21 cellular contexts compared by ENCODE assay signal in the genomic region with DNA sequence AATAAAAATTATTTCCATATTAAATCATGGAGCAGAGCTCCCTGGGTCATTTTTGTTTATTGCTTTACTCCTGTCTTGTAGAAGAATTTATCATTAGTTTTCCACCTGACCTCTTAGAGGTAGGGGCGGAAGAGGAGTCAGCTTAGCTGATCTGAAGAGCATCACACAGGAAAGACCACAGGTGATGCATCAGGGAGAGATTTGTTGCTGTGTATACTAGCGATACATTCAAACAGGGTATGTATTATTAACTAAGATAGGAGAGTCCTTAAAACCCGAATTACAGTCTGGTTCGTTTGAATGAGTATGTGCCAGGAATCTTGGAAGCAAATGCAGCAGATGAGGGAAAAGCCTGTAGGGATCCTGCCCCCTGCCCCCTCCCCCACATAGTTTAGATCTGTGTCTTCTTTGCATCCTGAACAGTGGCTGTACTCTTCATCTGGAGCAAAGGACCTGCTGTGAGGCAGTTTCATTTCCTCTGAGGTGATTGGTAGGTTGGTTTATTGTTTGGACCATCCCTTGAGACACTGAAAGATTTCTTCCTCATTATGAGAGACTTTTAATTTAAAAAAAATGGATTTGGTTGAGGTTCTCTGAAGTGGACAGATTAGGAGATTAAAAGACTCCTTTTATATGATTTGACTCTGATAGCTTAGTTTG.
DNase-seq lines count a peak whose midpoint lies in the region; ATAC-seq and TF ChIP-seq lines count a peak whose summit lies in the region.
"Had no signal": no experiment of that assay in that cellular context is flagged by ENCODE, and none has a peak within 500 bp of the region (broad histone marks: within the 10 kb centered on the region; RNA-seq: fewer than 3 reads in every experiment).

No MANE protein-coding gene starts in this region.

- TF ChIP-seq CTCF in neural progenitor cell (IDR thresholded peaks at IDR 0.05) (no peak), left lung (IDR thresholded peaks at IDR 0.05) (no peak)

- H3K79me2 ChIP-seq in neural progenitor cell (ENCODE audit: low read depth), result peaks cover 16% of the 10 kb centered on the region

- no peak overlapping the region for H3K4me3 ChIP-seq in H7 (ENCODE audit: insufficient read depth, low read depth, low read length)
- H3K4me3 ChIP-seq in neural progenitor cell, result no peak overlapping the region
- H3K4me3 ChIP-seq in left lung, result no peak overlapping the region
- H3K4me3 ChIP-seq: gastrocnemius medialis, pancreas, tibial nerve had no signal

- DNase-seq in H7 (no peak), neural progenitor cell (ENCODE audit: low spot score) (no peak), left lung (no peak)
- DNase-seq: activated CD8-positive, alpha-beta memory T cell treated with anti-CD3 and anti-CD28 coated beads, Interleukin-2, amount 50 U/mL, for 4 hours; activated naive CD4-positive, alpha-beta T cell; cortex of kidney; DMS79; gastrocnemius medialis; left ventricle myocardium superior; NCI-H774; pancreas; small intestine; T-helper 2 cell had no signal

- H3K27ac Mint-ChIP-seq in activated T-helper 17 cell treated with anti-CD3 and anti-CD28 coated beads, Interleukin-2, amount 50 U/mL, for 72 hours, result peak overlapping the region; percentile 19
- no peak overlapping the region for H3K27ac Mint-ChIP-seq in neural progenitor cell
- H3K27ac Mint-ChIP-seq: stimulated activated effector memory CD8-positive, alpha-beta T cell treated with anti-CD3 and anti-CD28 coated beads, Interleukin-12 subunit alpha, Interleukin-12 subunit beta, amount 100 ng/mL, for 72 hours had no signal

- ATAC-seq in GM18499 (IDR thresholded peaks at IDR 0.05; ENCODE audit: insufficient read depth, unreplicated experiment), result peak; percentile 66
- peak; percentile 64 for ATAC-seq in GM19438 (IDR thresholded peaks at IDR 0.05; ENCODE audit: low read depth, unreplicated experiment)
- ATAC-seq in HG03103 (IDR thresholded peaks at IDR 0.05; ENCODE audit: low read depth, unreplicated experiment), result peak; percentile 68
- no peak for ATAC-seq in activated T-helper 17 cell treated with anti-CD3 and anti-CD28 coated beads, Interleukin-2, amount 50 U/mL, for 72 hours (replicated peaks)
- ATAC-seq in left lung, result no peak
- no peak for ATAC-seq in HG02798 (IDR thresholded peaks at IDR 0.05; ENCODE audit: poor library complexity, unreplicated experiment)
- ATAC-seq: gastrocnemius medialis; left ventricle myocardium superior; pancreas; stimulated activated effector memory CD8-positive, alpha-beta T cell treated with anti-CD3 and anti-CD28 coated beads, Interleukin-12 subunit alpha, Interleukin-12 subunit beta, amount 100 ng/mL, for 72 hours had no signal

- no peak overlapping the region for H3K9ac ChIP-seq in neural progenitor cell

- no peak overlapping the region for H3K4me2 ChIP-seq in neural progenitor cell

- H3K9me3 Mint-ChIP-seq in activated T-helper 17 cell treated with anti-CD3 and anti-CD28 coated beads, Interleukin-2, amount 50 U/mL, for 72 hours, result no peaks in the 10 kb centered on the region
- H3K9me3 Mint-ChIP-seq in neural progenitor cell, result no peaks in the 10 kb centered on the region
- H3K9me3 Mint-ChIP-seq: stimulated activated effector memory CD8-positive, alpha-beta T cell treated with anti-CD3 and anti-CD28 coated beads, Interleukin-12 subunit alpha, Interleukin-12 subunit beta, amount 100 ng/mL, for 72 hours had no signal

- H3K4me1 ChIP-seq in neural progenitor cell (peaks cover 11% of the 10 kb centered on the region), left lung (peaks cover 0 to 12% of the 10 kb centered on the region in 2 donors)

- peaks cover 29% of the 10 kb centered on the region for H3K36me3 Mint-ChIP-seq in activated T-helper 17 cell treated with anti-CD3 and anti-CD28 coated beads, Interleukin-2, amount 50 U/mL, for 72 hours (ENCODE audit: low read depth)
- peaks cover 2% of the 10 kb centered on the region for H3K36me3 Mint-ChIP-seq in neural progenitor cell

- H3F3A ChIP-seq in neural progenitor cell (ENCODE audit: low read depth), result no peaks in the 10 kb centered on the region

- intact Hi-C loops in left lung (cut with DNase I), result no loop called here

- H2AFZ ChIP-seq in neural progenitor cell (replicated peaks), result no peak overlapping the region

- H3K27ac ChIP-seq in neural progenitor cell, result no peak overlapping the region
- no peak overlapping the region for H3K27ac ChIP-seq in left lung
- H3K27ac ChIP-seq: epithelial cell of prostate, gastrocnemius medialis, pancreas, tibial nerve had no signal

- H3K36me3 ChIP-seq in H7 (replicated peaks; ENCODE audit: control insufficient read depth, insufficient read depth, low read length) (no peaks in the 10 kb centered on the region), neural progenitor cell (no peaks in the 10 kb centered on the region), left lung (no peaks in the 10 kb centered on the region)
- H3K36me3 ChIP-seq: gastrocnemius medialis, pancreas, tibial nerve had no signal

- no peak overlapping the region for H3K4me3 Mint-ChIP-seq in activated T-helper 17 cell treated with anti-CD3 and anti-CD28 coated beads, Interleukin-2, amount 50 U/mL, for 72 hours
- H3K4me3 Mint-ChIP-seq in neural progenitor cell, result no peak overlapping the region
- H3K4me3 Mint-ChIP-seq: stimulated activated effector memory CD8-positive, alpha-beta T cell treated with anti-CD3 and anti-CD28 coated beads, Interleukin-12 subunit alpha, Interleukin-12 subunit beta, amount 100 ng/mL, for 72 hours had no signal

- peaks cover 4% of the 10 kb centered on the region for H4K20me1 ChIP-seq in neural progenitor cell (ENCODE audit: low read depth)

- H3K27me3 ChIP-seq in H7 (ENCODE audit: control insufficient read depth, insufficient read depth, low read length) (no peaks in the 10 kb centered on the region), neural progenitor cell (no peaks in the 10 kb centered on the region), left lung (no peaks in the 10 kb centered on the region)
- H3K27me3 ChIP-seq: gastrocnemius medialis, pancreas, tibial nerve had no signal

- peaks cover 11% of the 10 kb centered on the region for H3K4me1 Mint-ChIP-seq in activated T-helper 17 cell treated with anti-CD3 and anti-CD28 coated beads, Interleukin-2, amount 50 U/mL, for 72 hours
- H3K4me1 Mint-ChIP-seq in neural progenitor cell, result peaks cover 23% of the 10 kb centered on the region

- H3K9me3 ChIP-seq in neural progenitor cell (ENCODE audit: low read depth) (no peaks in the 10 kb centered on the region), left lung (no peaks in the 10 kb centered on the region)
- H3K9me3 ChIP-seq: gastrocnemius medialis, pancreas, tibial nerve had no signal

- H3K27me3 Mint-ChIP-seq in activated T-helper 17 cell treated with anti-CD3 and anti-CD28 coated beads, Interleukin-2, amount 50 U/mL, for 72 hours, result no peaks in the 10 kb centered on the region
- no peaks in the 10 kb centered on the region for H3K27me3 Mint-ChIP-seq in neural progenitor cell (ENCODE audit: insufficient read depth, low read depth)

Comparison
In these comparisons a context has a peak if more than half of its experiments do, and no peak if none do; other contexts are left out.
1. ATAC-seq: peak in GM18499 (single experiment), GM19438 (single experiment) and HG03103 (single experiment); none in activated T-helper 17 cell treated with anti-CD3 and anti-CD28 coated beads, Interleukin-2, amount 50 U/mL, for 72 hours (single experiment), left lung (single experiment) and HG02798 (single experiment).